Comparison of ENCODE assay signal across 21 cellular contexts in the genomic region with DNA sequence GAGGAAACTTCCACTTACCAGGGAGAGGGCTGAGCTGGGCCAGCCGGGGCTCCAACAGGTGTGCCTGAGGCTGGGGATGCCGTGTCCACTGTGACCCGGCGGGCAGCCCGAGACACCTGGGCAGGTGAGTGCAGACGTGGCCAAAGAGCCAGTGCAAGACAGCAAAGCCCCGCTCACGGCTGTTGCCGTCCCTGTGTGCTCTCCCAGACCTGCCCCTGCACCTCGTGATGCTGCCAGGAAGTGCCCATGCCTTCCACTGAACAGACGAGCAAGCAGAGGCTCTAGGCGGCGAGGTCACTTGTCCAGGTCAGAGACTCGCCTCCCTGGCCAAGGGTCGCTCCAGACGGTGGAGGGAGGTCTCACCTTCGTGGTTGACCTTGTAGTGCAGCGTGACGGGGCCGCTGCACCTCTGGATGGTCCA.
"Had no signal": no experiment of that assay in that cellular context is flagged by ENCODE, and none has a peak within 500 bp of the region (broad histone marks: within the 10 kb centered on the region; RNA-seq: fewer than 3 reads in every experiment).

No MANE protein-coding gene starts in this region.

- H3K4me3 ChIP-seq: esophagus muscularis mucosa, gastrocnemius medialis, left ventricle myocardium inferior, lower lobe of right lung, psoas muscle, right lobe of liver, stomach had no signal

- H3K4me3 Mint-ChIP-seq: memory B cell; natural killer cell treated with Interleukin-12 subunit alpha and Interleukin-12 subunit beta and Interleukin-15 and Interleukin-18, amount 100 ng/mL, for 72 hours; type B pancreatic cell had no signal

- FAIRE-seq: endometrium, keratinocyte had no signal

- H3K4me1 ChIP-seq: esophagus muscularis mucosa, gastrocnemius medialis, lower lobe of right lung, psoas muscle, right lobe of liver, stomach had no signal

- ATAC-seq: gastrocnemius medialis; left cardiac atrium; lower lobe of right lung; natural killer cell treated with Interleukin-12 subunit alpha and Interleukin-12 subunit beta and Interleukin-15 and Interleukin-18, amount 100 ng/mL, for 72 hours; psoas muscle; right lobe of liver had no signal

- H3K27me3 ChIP-seq: right lobe of liver had no signal

- H3K36me3 ChIP-seq: esophagus muscularis mucosa, gastrocnemius medialis, left ventricle myocardium inferior, lower lobe of right lung, right lobe of liver had no signal

- H3K4me1 Mint-ChIP-seq: memory B cell had no signal

- H3K27me3 Mint-ChIP-seq: memory B cell; natural killer cell treated with Interleukin-12 subunit alpha and Interleukin-12 subunit beta and Interleukin-15 and Interleukin-18, amount 100 ng/mL, for 72 hours; type B pancreatic cell had no signal

- H3K9me3 ChIP-seq: esophagus muscularis mucosa, gastrocnemius medialis, lower lobe of right lung, psoas muscle, right lobe of liver, stomach had no signal

- DNase-seq: cortex of kidney; dorsolateral prefrontal cortex; effector CD8-positive, alpha-beta T cell; gastrocnemius medialis; left cardiac atrium; left ventricle myocardium inferior; lower lobe of right lung; midbrain; psoas muscle; stimulated activated CD4-positive, alpha-beta T cell treated with anti-CD3 and anti-CD28 coated beads, Interleukin-15, amount 100 ng/mL, for 24 hours; stimulated activated CD4-positive, alpha-beta T cell treated with anti-CD3 and anti-CD28 coated beads, Interleukin-1b, Interleukin-23, amount 100 ng/mL, for 48 hours; stimulated activated CD4-positive, alpha-beta T cell treated with anti-CD3 and anti-CD28 coated beads, Interleukin-4, amount 100 ng/mL, for 24 hours; stimulated activated naive CD4-positive, alpha-beta T cell; stomach had no signal

- H3K27ac ChIP-seq: esophagus muscularis mucosa, gastrocnemius medialis, left ventricle myocardium inferior, lower lobe of right lung, psoas muscle, right lobe of liver, stomach had no signal

- H3K27ac Mint-ChIP-seq: natural killer cell treated with Interleukin-12 subunit alpha and Interleukin-12 subunit beta and Interleukin-15 and Interleukin-18, amount 100 ng/mL, for 72 hours; type B pancreatic cell had no signal
